Comparison of ENCODE assay signal across 12 cellular contexts in the genomic region with DNA sequence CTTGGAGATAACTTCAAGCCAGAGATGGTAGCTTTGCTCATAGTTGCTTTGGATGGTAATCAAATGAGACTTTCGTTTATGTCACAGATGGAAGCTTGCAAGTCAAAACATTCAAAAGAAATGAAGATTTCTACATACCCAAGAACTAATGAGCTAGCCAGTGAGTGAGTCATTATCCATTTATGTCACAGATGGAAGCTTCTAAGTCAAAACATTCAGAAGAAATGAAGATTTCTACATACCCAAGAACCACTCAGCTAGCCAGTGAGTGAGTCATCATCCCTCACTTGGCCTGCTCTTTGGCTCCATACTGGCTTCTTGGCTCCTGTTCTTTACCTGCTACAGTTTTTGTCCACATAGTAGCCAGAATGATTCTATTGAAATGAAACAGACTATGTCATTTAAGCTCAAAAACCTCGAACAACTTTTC.
DNase-seq lines count a peak whose midpoint lies in the region; ATAC-seq and FAIRE-seq lines count a peak whose summit lies in the region.
"Had no signal": no experiment of that assay in that cellular context is flagged by ENCODE, and none has a peak within 500 bp of the region (broad histone marks: within the 10 kb centered on the region; RNA-seq: fewer than 3 reads in every experiment).

No MANE protein-coding gene starts in this region.

- H3K4me3 ChIP-seq in mesenchymal stem cell (ENCODE audit: insufficient read depth in 1 of 2, low read depth in 1 of 2, low read length in 2 of 2) = peak overlapping the region in 1 of 2 experiments; percentile 49
- H3K4me3 ChIP-seq: psoas muscle had no signal

- H3K23ac ChIP-seq in mesenchymal stem cell (ENCODE audit: low read length in 2 of 2) = no peak overlapping the region

- WGBS in mesenchymal stem cell = 34% methylated on average over 1 of the region's 2 CpGs

- no peak overlapping the region for H2AK5ac ChIP-seq in mesenchymal stem cell (ENCODE audit: low read length, severe bottlenecking)

- H3K4me1 ChIP-seq in mesenchymal stem cell (ENCODE audit: control insufficient read depth, insufficient read depth, low read depth, low read length) = no peaks in the 10 kb centered on the region
- H3K4me1 ChIP-seq: psoas muscle had no signal

- no peak overlapping the region for H2BK15ac ChIP-seq in mesenchymal stem cell (ENCODE audit: low read depth, poor library complexity, severe bottlenecking)

- no peaks in the 10 kb centered on the region for H3K36me3 ChIP-seq in mesenchymal stem cell (ENCODE audit: control insufficient read depth in 1 of 2, insufficient read depth in 2 of 2, low read depth in 1 of 2, low read length in 2 of 2)

- H3K9ac ChIP-seq in mesenchymal stem cell (ENCODE audit: low read length) = no peak overlapping the region

- H3K79me1 ChIP-seq in mesenchymal stem cell (replicated peaks; ENCODE audit: low read length, poor library complexity, severe bottlenecking) = no peaks in the 10 kb centered on the region

- H3K9me3 ChIP-seq in mesenchymal stem cell (ENCODE audit: control insufficient read depth, low read length) = no peaks in the 10 kb centered on the region
- H3K9me3 ChIP-seq: psoas muscle had no signal

- ATAC-seq in HG02938 (IDR thresholded peaks at IDR 0.05; ENCODE audit: unreplicated experiment) = no peak

- H2BK120ac ChIP-seq in mesenchymal stem cell (ENCODE audit: low read depth, low read length) = no peak overlapping the region

- no peak overlapping the region for H3K4ac ChIP-seq in mesenchymal stem cell (ENCODE audit: low read depth in 1 of 2, low read length in 2 of 2)

- no peak overlapping the region for H3K4me2 ChIP-seq in mesenchymal stem cell (ENCODE audit: low read length, poor library complexity, severe bottlenecking)

- FAIRE-seq in HTR-8/SVneo (lab: Jason Lieb, UNC) = no peak
- FAIRE-seq: GM18507 had no signal

- no peak overlapping the region for H3K18ac ChIP-seq in mesenchymal stem cell (ENCODE audit: low read depth in 1 of 2, low read length in 2 of 2)

- no peaks in the 10 kb centered on the region for H3K27me3 ChIP-seq in mesenchymal stem cell (ENCODE audit: control insufficient read depth in 1 of 2, insufficient read depth in 1 of 2, low read length in 2 of 2)

- H2AFZ ChIP-seq in mesenchymal stem cell (ENCODE audit: low read depth, low read length) = no peak overlapping the region

- no peak overlapping the region for H2BK5ac ChIP-seq in mesenchymal stem cell (ENCODE audit: low read depth, low read length, poor library complexity, severe bottlenecking)

- no peak overlapping the region for H4K8ac ChIP-seq in mesenchymal stem cell (ENCODE audit: low read length)

- H3K14ac ChIP-seq in mesenchymal stem cell (ENCODE audit: low read length in 2 of 2) = no peak overlapping the region

- H4K91ac ChIP-seq in mesenchymal stem cell (ENCODE audit: low read length) = no peak overlapping the region

- DNase-seq in AG08395 (ENCODE audit: low spot score) (peak; percentile 90), HTR-8/SVneo (ENCODE audit: insufficient read length, low spot score) (peak; percentile 74), amniotic stem cell (lab: John Stamatoyannopoulos, UW) (peak; percentile 90), mesenchymal stem cell (peak; percentile 97), cortex of kidney (lab: John Stamatoyannopoulos, UW) (no peak), NCI-H1105 treated with DMSO at 0.1 percent for 48 hours (lab: John Stamatoyannopoulos, UW) (no peak), GDM1 (lab: John Stamatoyannopoulos, UW) (no peak)
- DNase-seq: central memory CD4-positive, alpha-beta T cell; NCI-H2107 had no signal

- H3K27ac ChIP-seq in mesenchymal stem cell (ENCODE audit: low read length, poor library complexity, severe bottlenecking) = peak overlapping the region; percentile 98
- H3K27ac ChIP-seq: psoas muscle had no signal

- H2BK12ac ChIP-seq in mesenchymal stem cell (ENCODE audit: low read length in 2 of 2) = no peak overlapping the region

Comparison
In these comparisons a context has a peak if more than half of its experiments do, and no peak if none do; other contexts are left out.
1. DNase-seq: peak in AG08395 (single experiment), HTR-8/SVneo (single experiment), amniotic stem cell (single experiment) and mesenchymal stem cell (single experiment); none in cortex of kidney (single experiment), NCI-H1105 treated with DMSO at 0.1 percent for 48 hours (single experiment) and GDM1 (single experiment).